In genomic region chr5:173505634-173506033, GRCh38 we compare ENCODE assay signal across 21 cellular contexts.
"Had no signal": no experiment of that assay in that cellular context is flagged by ENCODE, and none has a peak within 500 bp of the region (broad histone marks: within the 10 kb centered on the region; RNA-seq: fewer than 3 reads in every experiment).

No MANE protein-coding gene starts in this region.

- H3K4me1 Mint-ChIP-seq: IgD-negative memory B cell, T-cell had no signal

- H3K27ac Mint-ChIP-seq: IgD-negative memory B cell, T-cell had no signal

- DNase-seq: KBM-7; MM.1S; NCI-H1092 treated with DMSO at 0.1 percent for 48 hours; NCI-H1436; NCI-H187; NCI-H2029; NCI-H2081 treated with DMSO at 0.1 percent for 48 hours; NCI-H2171; NCI-H226; NCI-H446; NCI-H510A; NCI-H524 treated with DMSO at 0.1 percent for 48 hours; NCI-H69; NCI-H774; NK-92 treated with Interleukin-12 subunit alpha and Interleukin-12 subunit beta, amount 100 ng/mL, for 24 hours; PC-3; SHP77; T-cell had no signal

- H3K4me3 Mint-ChIP-seq: IgD-negative memory B cell, T-cell had no signal

- H3K27me3 Mint-ChIP-seq: T-cell had no signal

- H3K27ac ChIP-seq: RWPE1 had no signal

- ATAC-seq: Panc1, PC-3, T-cell had no signal
